In the genomic region with DNA sequence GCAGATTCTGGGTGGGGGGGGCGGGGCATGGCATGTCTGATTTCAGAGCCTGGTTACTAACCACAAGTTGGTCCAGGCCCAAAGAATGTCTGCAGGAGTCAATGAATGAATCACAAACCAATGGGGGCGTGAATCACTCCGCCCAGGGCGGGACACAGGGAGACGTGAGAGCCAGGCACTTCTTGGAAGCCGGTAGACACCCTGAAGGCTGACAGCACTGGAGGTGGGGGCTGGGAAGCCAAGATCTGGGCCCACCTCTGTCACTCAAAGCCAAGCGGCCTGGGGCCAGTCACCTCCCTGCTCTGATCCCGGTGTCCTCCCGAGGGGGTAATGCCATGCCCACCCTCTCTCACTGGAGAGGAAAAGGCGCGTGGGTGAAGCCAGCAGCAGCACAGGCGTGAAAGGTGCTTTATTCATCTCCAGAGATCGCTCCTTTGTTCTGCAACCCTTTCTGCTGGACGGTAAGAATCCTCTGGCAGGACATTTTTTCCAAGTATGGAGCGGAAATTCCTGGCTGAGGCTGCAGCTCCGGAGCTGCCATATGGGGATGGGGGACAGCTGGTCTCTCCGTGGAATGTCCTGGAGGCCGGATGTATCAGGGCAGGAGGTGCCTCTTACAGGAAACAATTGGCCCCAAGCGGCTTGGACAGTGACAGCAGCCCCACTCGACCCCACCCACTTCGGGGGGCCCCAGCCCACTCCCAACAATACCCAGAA, we compare ENCODE assay signal across 9 cellular contexts.
DNase-seq lines count a peak whose midpoint lies in the region; ATAC-seq and TF ChIP-seq lines count a peak whose summit lies in the region.
"Had no signal": no experiment of that assay in that cellular context is flagged by ENCODE, and none has a peak within 500 bp of the region (broad histone marks: within the 10 kb centered on the region; RNA-seq: fewer than 3 reads in every experiment).

No MANE protein-coding gene starts in this region.

- H3K27me3 ChIP-seq in WERI-Rb-1 (ENCODE audit: insufficient read depth, low read depth, severe bottlenecking) (no peaks in the 10 kb centered on the region), heart left ventricle (no peaks in the 10 kb centered on the region)

- peak; percentile 94 for DNase-seq in HFFc6
- peak; percentile 57 for DNase-seq in WERI-Rb-1
- DNase-seq in heart left ventricle: peak in 4 of 5 donors; percentile 41 to 85 (median 72)
- DNase-seq in DMS79 (lab: John Stamatoyannopoulos, UW): no peak
- DNase-seq: naive B cell had no signal

- H3K4me1 ChIP-seq in heart left ventricle: peaks cover 0 to 46% (median 34%) of the 10 kb centered on the region in 12 donors

- peak; percentile 18 to 85 (median 72) for ATAC-seq in heart left ventricle
- no peak for ATAC-seq in GM19455 (IDR thresholded peaks at IDR 0.05; ENCODE audit: unreplicated experiment)
- no peak for ATAC-seq in GM21381 (IDR thresholded peaks at IDR 0.05; ENCODE audit: unreplicated experiment)
- ATAC-seq in stimulated activated memory B cell treated with anti-CD40 and anti-IgM and Interleukin-4, amounts not matched to agents 10 μg/mL and 1 μg/mL and 100 μg/mL, for 72 hours: no peak

- H3K4me1 Mint-ChIP-seq in HFFc6 (ENCODE audit: low read depth): peaks cover 59% of the 10 kb centered on the region
- peaks cover 24% of the 10 kb centered on the region for H3K4me1 Mint-ChIP-seq in stimulated activated memory B cell treated with anti-CD40 and anti-IgM and Interleukin-4, amounts not matched to agents 10 μg/mL and 1 μg/mL and 100 μg/mL, for 72 hours

- H3K9me3 ChIP-seq in WERI-Rb-1 (ENCODE audit: severe bottlenecking) (no peaks in the 10 kb centered on the region), heart left ventricle (no peaks in the 10 kb centered on the region)

- TF ChIP-seq CTCF in HFFc6 (IDR thresholded peaks at IDR 0.05) (no peak), WERI-Rb-1 (IDR thresholded peaks at IDR 0.05; ENCODE audit: low read depth, low read length) (no peak), heart left ventricle (IDR thresholded peaks at IDR 0.05) (no peak)

- H3K36me3 ChIP-seq in WERI-Rb-1: no peaks in the 10 kb centered on the region
- H3K36me3 ChIP-seq in heart left ventricle: peaks cover 0 to 70% (median 6%) of the 10 kb centered on the region in 9 donors

- no peak for TF ChIP-seq POLR2A in heart left ventricle (IDR thresholded peaks at IDR 0.05)

- peak overlapping the region; percentile 92 for H3K27ac Mint-ChIP-seq in HFFc6
- no peak overlapping the region for H3K27ac Mint-ChIP-seq in stimulated activated memory B cell treated with anti-CD40 and anti-IgM and Interleukin-4, amounts not matched to agents 10 μg/mL and 1 μg/mL and 100 μg/mL, for 72 hours

- H3K27ac ChIP-seq in WERI-Rb-1 (no peak overlapping the region), heart left ventricle (peak overlapping the region in 10 of 12 donors; percentile 13 to 74 (median 64)), skin epidermis (peak overlapping the region in 15 of 21 experiments; percentile 6 to 82 (median 59))

- peak overlapping the region; percentile 81 for H3K4me3 Mint-ChIP-seq in HFFc6
- H3K4me3 Mint-ChIP-seq in stimulated activated memory B cell treated with anti-CD40 and anti-IgM and Interleukin-4, amounts not matched to agents 10 μg/mL and 1 μg/mL and 100 μg/mL, for 72 hours: no peak overlapping the region
- H3K4me3 Mint-ChIP-seq: naive B cell had no signal

- peaks cover 8% of the 10 kb centered on the region; the same call in 1 of the 2 replicates for H3K27me3 Mint-ChIP-seq in HFFc6 (ENCODE audit: insufficient read depth)
- H3K27me3 Mint-ChIP-seq in stimulated activated memory B cell treated with anti-CD40 and anti-IgM and Interleukin-4, amounts not matched to agents 10 μg/mL and 1 μg/mL and 100 μg/mL, for 72 hours: no peaks in the 10 kb centered on the region
- H3K27me3 Mint-ChIP-seq: naive B cell had no signal

- 43 to 56% (median 48%) methylated on average over 14 to 21 of the region's 21 CpGs for WGBS in heart left ventricle, 4 donors

- peaks cover 36% of the 10 kb centered on the region for H3K36me3 Mint-ChIP-seq in HFFc6 (ENCODE audit: low read depth)
- H3K36me3 Mint-ChIP-seq in stimulated activated memory B cell treated with anti-CD40 and anti-IgM and Interleukin-4, amounts not matched to agents 10 μg/mL and 1 μg/mL and 100 μg/mL, for 72 hours: peaks cover 57% of the 10 kb centered on the region

- intact Hi-C loops in heart left ventricle (cut with DNase I): loop anchor here in 2 of 10 donors (5.0 to 10.0 kb wide), 3 partner anchors 179 to 592 kb away; partner anchors contain the start of gene UBTD2 (in 1 of the 2)

- no peaks in the 10 kb centered on the region for H3K9me3 Mint-ChIP-seq in HFFc6
- H3K9me3 Mint-ChIP-seq in stimulated activated memory B cell treated with anti-CD40 and anti-IgM and Interleukin-4, amounts not matched to agents 10 μg/mL and 1 μg/mL and 100 μg/mL, for 72 hours: no peaks in the 10 kb centered on the region
- H3K9me3 Mint-ChIP-seq: naive B cell had no signal

- H3K4me3 ChIP-seq in WERI-Rb-1 (ENCODE audit: low read depth, low read length): no peak overlapping the region
- peak overlapping the region in 1 of 12 donors; percentile 24 for H3K4me3 ChIP-seq in heart left ventricle
- H3K4me3 ChIP-seq in skin epidermis: peak overlapping the region in 2 of 7 experiments; percentile 5 to 20

Comparison
In these comparisons a context has a peak if more than half of its experiments do, and no peak if none do; other contexts are left out.
1. ATAC-seq: peak in heart left ventricle (4 of 4); none in GM19455 (single experiment), GM21381 (single experiment) and stimulated activated memory B cell treated with anti-CD40 and anti-IgM and Interleukin-4, amounts not matched to agents 10 μg/mL and 1 μg/mL and 100 μg/mL, for 72 hours (single experiment).